Comparison of ENCODE assay signal across 8 cellular contexts in genomic region chr6:26501482-26501986, GRCh38. TPM values are rescaled to one million over a fixed set of nuclear protein-coding genes. Genes with fewer than 3 reads are reported as not detected.
DNase-seq lines count a peak whose midpoint lies in the region; ATAC-seq and TF ChIP-seq lines count a peak whose summit lies in the region.

No MANE protein-coding gene starts in this region.

- peaks cover 0 to 13% of the 10 kb centered on the region in 2 donors for H3K4me1 ChIP-seq in left lung

- H3K4me3 ChIP-seq in GM06990 (replicated peaks; ENCODE audit: low read depth, low read length) (peak overlapping the region; percentile 51), brain microvascular endothelial cell (ENCODE audit: low read depth, low read length) (peak overlapping the region; percentile 39), left lung (peak overlapping the region in 1 of 2 donors; percentile 8)

- no peak overlapping the region for H3K27ac ChIP-seq in brain microvascular endothelial cell
- no peak overlapping the region for H3K27ac ChIP-seq in left lung

- DNase-seq in GM06990 (ENCODE audit: extremely low read depth, insufficient read length) (peak; percentile 60), T-cell (peak in 31 of 34 experiments; percentile 4 to 41 (median 22)), brain microvascular endothelial cell (no peak), left lung (peak; percentile 55 to 87), dedifferentiated amniotic fluid mesenchymal stem cell (ENCODE audit: extremely low spot score) (no peak)
- peak in 2 of 3 experiments; percentile 15 to 22 for DNase-seq in stimulated activated CD4-positive, alpha-beta T cell treated with anti-CD3 and anti-CD28 coated beads, TNF-alpha, amount 100 ng/mL, for 24 hours (ENCODE audit: low read depth in 3 of 3)

- H3K27ac Mint-ChIP-seq in T-cell: no peak overlapping the region

- POLR2A ChIA-PET in T-cell (lab: Charles Lee): no interaction called here

- H3K36me3 ChIP-seq in GM06990 (ENCODE audit: control insufficient read depth, insufficient read depth, low read length) (no peaks in the 10 kb centered on the region), brain microvascular endothelial cell (replicated peaks) (no peaks in the 10 kb centered on the region), left lung (no peaks in the 10 kb centered on the region)

- intact Hi-C loops in left lung (cut with DNase I): no loop called here

- CTCF ChIA-PET in T-cell (lab: Charles Lee): interaction anchor here in 1 of 2 donors (0.5 to 1.8 kb wide), 2 partner anchors 27 to 240 kb away, joined by 3 to 7 read pairs; no protein-coding TSS in a partner anchor

- no peaks in the 10 kb centered on the region for H3K36me3 Mint-ChIP-seq in T-cell

- no peaks in the 10 kb centered on the region for H3K9me3 Mint-ChIP-seq in T-cell

- in situ Hi-C loops in brain microvascular endothelial cell (cut with HindIII; ENCODE audit: low pct_ligation_motif_present, low sequenced_read_pairs): no loop called here

- ATAC-seq in T-cell (replicated peaks in 1 of 4) (peak; percentile 78 to 88 (median 86)), left lung (peak; percentile 72), GM21619 (IDR thresholded peaks at IDR 0.05; ENCODE audit: unreplicated experiment) (no peak), HG03342 (IDR thresholded peaks at IDR 0.05; ENCODE audit: unreplicated experiment) (no peak)

- no peaks in the 10 kb centered on the region for H3K27me3 ChIP-seq in GM06990 (replicated peaks; ENCODE audit: control insufficient read depth, insufficient read depth, low read length)
- H3K27me3 ChIP-seq in brain microvascular endothelial cell (replicated peaks): peaks cover 19% of the 10 kb centered on the region
- H3K27me3 ChIP-seq in left lung: peaks cover 25 to 49% of the 10 kb centered on the region in 2 donors

- peaks cover 14 to 33% of the 10 kb centered on the region in 2 donors for H3K27me3 Mint-ChIP-seq in T-cell

- H3K9me3 ChIP-seq in left lung: no peaks in the 10 kb centered on the region

- TF ChIP-seq CTCF in GM06990 (IDR thresholded peaks at IDR 0.05; ENCODE audit: insufficient read depth, low read length, poor library complexity, severe bottlenecking): no peak
- no peak for TF ChIP-seq CTCF in brain microvascular endothelial cell (IDR thresholded peaks at IDR 0.05; ENCODE audit: low read depth, low read length, missing control alignments)
- TF ChIP-seq CTCF in left lung (IDR thresholded peaks at IDR 0.05): no peak

- peak overlapping the region; percentile 64 to 80 (median 70) for H3K4me3 Mint-ChIP-seq in T-cell

- H3K4me1 Mint-ChIP-seq in T-cell: peaks cover 12 to 19% (median 18%) of the 10 kb centered on the region in 3 donors

RNA-seq across cellular contexts. Expression of gene BTN1A1, which starts 1.4 kb away (rescaled TPM):
- total RNA-seq in T-cell (not detected), left lung (not detected)

RNA-seq across cellular contexts. Expression of gene HMGN4, which starts 36.6 kb away (rescaled TPM):
- total RNA-seq in T-cell: 10 to 100 TPM; 49.2 to 92.5 (median 62.7) TPM
- total RNA-seq in left lung: 10 to 100 TPM; 41.2 to 47.2 TPM

RNA-seq across cellular contexts. Expression of gene BTN2A1, which starts 43.8 kb away (rescaled TPM):
- total RNA-seq in T-cell: 10 to 100 TPM; 36.1 to 53.4 (median 47.9) TPM
- 10 to 100 TPM; 17.5 to 34.7 TPM for total RNA-seq in left lung

Comparison
In these comparisons a context has a peak if more than half of its experiments do, and no peak if none do; other contexts are left out.
1. DNase-seq: peak in GM06990 (single experiment), T-cell (31 of 34), left lung (2 of 2) and stimulated activated CD4-positive, alpha-beta T cell treated with anti-CD3 and anti-CD28 coated beads, TNF-alpha, amount 100 ng/mL, for 24 hours (2 of 3); none in brain microvascular endothelial cell (single experiment) and dedifferentiated amniotic fluid mesenchymal stem cell (single experiment).
2. ATAC-seq: peak in T-cell (4 of 4) and left lung (single experiment); none in GM21619 (single experiment) and HG03342 (single experiment).